In the genomic region with DNA sequence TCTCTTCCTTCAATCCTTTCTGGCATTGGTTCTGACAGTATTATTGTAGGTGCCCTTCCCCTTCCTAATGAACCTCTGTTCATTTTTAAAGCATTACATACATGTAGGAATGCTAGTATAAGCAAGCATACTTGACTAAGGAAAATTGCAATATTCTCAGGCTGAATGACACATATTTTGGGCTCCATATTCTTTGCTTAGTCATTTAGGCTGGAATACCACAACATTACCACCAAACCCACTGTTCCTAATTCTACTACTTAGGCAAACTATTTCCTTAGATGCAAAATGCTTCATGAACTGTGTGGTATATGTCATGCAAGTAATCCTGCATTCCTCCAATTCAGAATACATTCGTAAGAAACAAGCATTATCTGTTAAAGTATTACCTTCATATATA, we compare ENCODE assay signal across 16 cellular contexts.
DNase-seq lines count a peak whose midpoint lies in the region; TF ChIP-seq lines count a peak whose summit lies in the region.
"Had no signal": no experiment of that assay in that cellular context is flagged by ENCODE, and none has a peak within 500 bp of the region (broad histone marks: within the 10 kb centered on the region; RNA-seq: fewer than 3 reads in every experiment).

No MANE protein-coding gene starts in this region.

- no peak overlapping the region for H3K9ac ChIP-seq in mammary epithelial cell (ENCODE audit: insufficient read depth, low read length)

- H3K4me3 ChIP-seq in mammary epithelial cell (replicated peaks in 1 of 3; ENCODE audit: insufficient read depth in 1 of 3, low read depth in 2 of 3, low read length in 3 of 3) = no peak overlapping the region
- H3K4me3 ChIP-seq: mucosa of descending colon had no signal

- H3K27ac ChIP-seq in mammary epithelial cell (ENCODE audit: insufficient read depth, low read depth, low read length) = peak overlapping the region; percentile 73
- H3K27ac ChIP-seq: HL-60 had no signal

- WGBS in mammary epithelial cell (ENCODE audit: low coverage, missing lambda C conversion rate) = 31% methylated on average over 1 of the region's 1 CpG

- DNase-seq in Daoy (ENCODE audit: low read depth) = peak; percentile 39
- peak; percentile 77 for DNase-seq in MV-4-11 (lab: John Stamatoyannopoulos, UW)
- peak; percentile 87 for DNase-seq in mammary epithelial cell
- peak; percentile 32 for DNase-seq in myocyte (ENCODE audit: low read depth)
- DNase-seq in NCI-H69 (lab: John Stamatoyannopoulos, UW) = no peak
- DNase-seq in NCI-H2081 (lab: John Stamatoyannopoulos, UW) = no peak
- no peak for DNase-seq in NOMO-1 treated with DMSO at 0.1 percent for 48 hours (lab: John Stamatoyannopoulos, UW; ENCODE audit: unreplicated experiment)
- no peak for DNase-seq in iPS-NIHi11 (ENCODE audit: low spot score)
- DNase-seq: amygdala; CD4-positive, alpha-beta memory T cell; mucosa of descending colon; NCI-H1092; Right ventricle myocardium superior; stimulated activated CD4-positive, alpha-beta T cell treated with anti-CD3 and anti-CD28 coated beads, Interleukin-2, amount 100 ng/mL, for 48 hours; stimulated activated naive B cell treated with anti-CD40 and anti-IgM and Interleukin-4, amounts not matched to agents 10 μg/mL and 1 μg/mL and 100 μg/mL, for 72 hours had no signal

- peak overlapping the region; percentile 22 for H3K4me2 ChIP-seq in mammary epithelial cell (ENCODE audit: insufficient read depth, low read depth, low read length)

- in situ Hi-C loops in mammary epithelial cell (cut with MboI; ENCODE audit: low sequenced_read_pairs in 2 of 2) = loop anchor here in 1 of 2 donors (25.0 kb wide), 2 partner anchors 463 to 763 kb away; no protein-coding TSS in a partner anchor

- BruUV-seq in mammary epithelial cell (replicated peaks; lab: Mats Ljungman, UMichigan) = no TSS peak

- no peaks in the 10 kb centered on the region for H3K27me3 ChIP-seq in mammary epithelial cell (ENCODE audit: insufficient read depth, low read length)

- TF ChIP-seq CTCF in mammary epithelial cell (conservative IDR thresholded peaks at IDR 0.05 in 1 of 2, IDR thresholded peaks at IDR 0.05 in 1 of 2; ENCODE audit: extremely low read depth in 1 of 2, insufficient read depth in 1 of 2, low read depth in 1 of 2, low read length in 2 of 2) = no peak

- no peaks in the 10 kb centered on the region for H3K9me3 ChIP-seq in mammary epithelial cell (replicated peaks; ENCODE audit: insufficient read depth, low read length)
- H3K9me3 ChIP-seq: mucosa of descending colon had no signal

- CTCF ChIA-PET in mammary epithelial cell (lab: Charles Lee; ENCODE audit: low non-redundant PET) = no interaction called here

- peaks cover 30% of the 10 kb centered on the region for H3K4me1 ChIP-seq in mammary epithelial cell (ENCODE audit: insufficient read depth, low read length)

- no peaks in the 10 kb centered on the region for H4K20me1 ChIP-seq in mammary epithelial cell (ENCODE audit: insufficient read depth, low read length)

- H3K36me3 ChIP-seq in mammary epithelial cell (ENCODE audit: insufficient read depth, low read length) = peaks cover 6% of the 10 kb centered on the region

- H2AFZ ChIP-seq in mammary epithelial cell (ENCODE audit: low read depth, low read length) = no peak overlapping the region

- peaks cover 2% of the 10 kb centered on the region for H3K79me2 ChIP-seq in mammary epithelial cell (ENCODE audit: insufficient read depth, low read length)

- intact Hi-C loops in mammary epithelial cell (cut with micrococcal nuclease) = loop anchor here (10.0 kb wide), 1 partner anchor 115 kb away; the partner anchor contains the start of gene PRDM1

- dilution Hi-C loops in mammary epithelial cell (cut with HindIII; ENCODE audit: low sequenced_read_pairs) = no loop called here

Comparison
In these comparisons a context has a peak if more than half of its experiments do, and no peak if none do; other contexts are left out.
1. DNase-seq: peak in Daoy (single experiment), MV-4-11 (single experiment), mammary epithelial cell (single experiment) and myocyte (single experiment); none in NCI-H69 (single experiment), NCI-H2081 (0 of 2), NOMO-1 treated with DMSO at 0.1 percent for 48 hours (single experiment) and iPS-NIHi11 (single experiment).